Comparison of ENCODE assay signal across 12 cellular contexts in the genomic region with DNA sequence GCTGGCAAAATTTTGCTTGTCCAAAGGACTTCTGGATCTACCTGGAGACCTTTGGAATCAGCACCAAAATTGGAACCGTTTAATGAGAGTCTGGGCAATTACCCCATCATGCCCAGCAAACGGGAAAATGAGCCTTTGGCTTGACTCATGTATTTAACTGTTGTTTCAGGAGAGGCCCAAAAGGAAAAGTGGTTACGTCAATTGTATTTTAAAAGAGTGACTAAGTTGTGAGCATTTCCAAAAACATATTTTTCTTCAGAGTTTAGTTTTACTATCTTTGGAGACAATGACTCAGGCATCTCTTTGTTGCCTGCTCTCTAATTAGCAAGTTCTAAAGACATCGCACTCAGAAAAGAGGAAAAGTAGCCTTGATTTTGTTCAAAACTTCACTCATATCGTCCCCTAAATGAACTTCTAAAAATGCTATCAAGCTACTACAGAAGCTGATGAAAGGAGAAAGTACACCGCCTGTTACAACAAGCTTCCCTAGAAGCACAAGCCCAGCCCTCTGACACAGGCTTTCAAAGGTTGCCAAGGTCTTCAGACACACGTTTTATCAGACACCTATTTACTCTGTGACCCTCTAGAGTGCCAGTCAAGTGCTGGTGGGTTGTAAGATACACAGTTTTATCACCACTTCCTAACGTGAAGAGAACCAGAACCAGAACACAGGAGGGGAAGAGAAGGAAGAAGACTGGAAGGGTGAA.
DNase-seq lines count a peak whose midpoint lies in the region; ATAC-seq and TF ChIP-seq lines count a peak whose summit lies in the region.
"Had no signal": no experiment of that assay in that cellular context is flagged by ENCODE, and none has a peak within 500 bp of the region (broad histone marks: within the 10 kb centered on the region; RNA-seq: fewer than 3 reads in every experiment).

No MANE protein-coding gene starts in this region.

- no peaks in the 10 kb centered on the region; the same call in 2 of the 3 replicates for H3K9me3 Mint-ChIP-seq in GM23338
- no peaks in the 10 kb centered on the region for H3K9me3 Mint-ChIP-seq in endothelial cell (ENCODE audit: unreplicated experiment)

- H3K36me3 Mint-ChIP-seq in GM23338 (ENCODE audit: low read depth), result no peaks in the 10 kb centered on the region
- H3K36me3 Mint-ChIP-seq in endothelial cell (ENCODE audit: low read depth, unreplicated experiment), result no peaks in the 10 kb centered on the region

- H3K4me3 Mint-ChIP-seq in GM23338, result no peak overlapping the region
- H3K4me3 Mint-ChIP-seq in endothelial cell (ENCODE audit: unreplicated experiment), result no peak overlapping the region

- TF ChIP-seq CTCF in GM23338 (conservative IDR thresholded peaks at IDR 0.05; ENCODE audit: low read depth in 2 of 2) (no peak), endothelial cell (IDR thresholded peaks at IDR 0.05; ENCODE audit: unreplicated experiment) (no peak)

- H3K9ac ChIP-seq in adipocyte (ENCODE audit: low read length) (peak overlapping the region; percentile 81), skeletal muscle satellite cell (ENCODE audit: low read depth, low read length) (peak overlapping the region; percentile 77)

- H3K27me3 Mint-ChIP-seq in GM23338 (ENCODE audit: insufficient read depth, low read depth, poor library complexity) (no peaks in the 10 kb centered on the region), endothelial cell (ENCODE audit: unreplicated experiment) (peaks cover 1% of the 10 kb centered on the region)

- no peaks in the 10 kb centered on the region for H3K27me3 ChIP-seq in GM23338 (ENCODE audit: insufficient read depth)
- H3K27me3 ChIP-seq in adipocyte (replicated peaks; ENCODE audit: control insufficient read depth, insufficient read depth, low read length), result no peaks in the 10 kb centered on the region
- no peaks in the 10 kb centered on the region for H3K27me3 ChIP-seq in skeletal muscle satellite cell (ENCODE audit: control insufficient read depth, insufficient read depth, low read length)
- H3K27me3 ChIP-seq: testis had no signal

- H3K4me2 ChIP-seq in GM23338 (peak overlapping the region; percentile 58; the same call in 1 of the 2 replicates), skeletal muscle satellite cell (ENCODE audit: low read length) (peak overlapping the region; percentile 68)

- no peaks in the 10 kb centered on the region for H3K36me3 ChIP-seq in GM23338 (ENCODE audit: insufficient read depth)
- H3K36me3 ChIP-seq in adipocyte (ENCODE audit: control insufficient read depth, insufficient read depth, low read length, severe bottlenecking), result no peaks in the 10 kb centered on the region
- H3K36me3 ChIP-seq in skeletal muscle satellite cell (ENCODE audit: insufficient read depth, low read length), result no peaks in the 10 kb centered on the region

- H3K4me1 Mint-ChIP-seq in GM23338 (peaks cover 12% of the 10 kb centered on the region), endothelial cell (ENCODE audit: unreplicated experiment) (no peaks in the 10 kb centered on the region)

- H3K9me3 ChIP-seq in adipocyte (ENCODE audit: control insufficient read depth, low read length) (no peaks in the 10 kb centered on the region), skeletal muscle satellite cell (replicated peaks; ENCODE audit: low read length) (peaks cover 5% of the 10 kb centered on the region)
- H3K9me3 ChIP-seq: testis had no signal

- H3K27ac Mint-ChIP-seq in GM23338, result peak overlapping the region; percentile 47; the same call in 1 of the 2 replicates
- no peak overlapping the region for H3K27ac Mint-ChIP-seq in endothelial cell (ENCODE audit: unreplicated experiment)

- no peaks in the 10 kb centered on the region; the same call in 1 of the 2 replicates for H3K9me2 ChIP-seq in GM23338 (ENCODE audit: insufficient read depth)

- no peak overlapping the region for H3K27ac ChIP-seq in GM23338 (ENCODE audit: low read depth)
- H3K27ac ChIP-seq: testis had no signal

- H3K4me1 ChIP-seq in GM23338 (ENCODE audit: insufficient read depth) (peaks cover 15% of the 10 kb centered on the region), adipocyte (ENCODE audit: control insufficient read depth, insufficient read depth, low read length) (peaks cover 36% of the 10 kb centered on the region), skeletal muscle satellite cell (ENCODE audit: control insufficient read depth, insufficient read depth, low read length) (peaks cover 20% of the 10 kb centered on the region)
- H3K4me1 ChIP-seq: testis had no signal

- no peak for DNase-seq in GM23338 (ENCODE audit: low spot score)
- peak; percentile 88 for DNase-seq in adipocyte (ENCODE audit: low read depth)
- DNase-seq in glomerular visceral epithelial cell (ENCODE audit: extremely low spot score), result peak; percentile 55
- DNase-seq in endothelial cell (ENCODE audit: low spot score), result no peak
- DNase-seq in DMS 273 (lab: John Stamatoyannopoulos, UW; ENCODE audit: unreplicated experiment), result no peak
- DNase-seq: central memory CD4-positive, alpha-beta T cell; hippocampal formation; stimulated activated CD4-positive, alpha-beta T cell treated with anti-CD3 and anti-CD28 coated beads, Interleukin-4, amount 100 ng/mL, for 24 hours; testis had no signal

- ATAC-seq in GM23338 (no peak; the same call in 2 of the 3 replicates), GM19328 (IDR thresholded peaks at IDR 0.05; ENCODE audit: unreplicated experiment) (no peak), HG02840 (IDR thresholded peaks at IDR 0.05; ENCODE audit: low FRiP score, unreplicated experiment) (no peak)

- no peaks in the 10 kb centered on the region for H3K79me2 ChIP-seq in GM23338 (replicated peaks; ENCODE audit: insufficient read depth)

- no peaks in the 10 kb centered on the region for H4K20me1 ChIP-seq in GM23338 (replicated peaks; ENCODE audit: insufficient read depth)

- no peaks in the 10 kb centered on the region for H3F3A ChIP-seq in GM23338 (replicated peaks; ENCODE audit: low read depth)

- H2AFZ ChIP-seq in GM23338, result peak overlapping the region; percentile 86

- H3K4me3 ChIP-seq in GM23338, result no peak overlapping the region
- H3K4me3 ChIP-seq in adipocyte (ENCODE audit: low read length), result peak overlapping the region; percentile 6
- peak overlapping the region; percentile 37 for H3K4me3 ChIP-seq in skeletal muscle satellite cell (ENCODE audit: low read length)
- H3K4me3 ChIP-seq: testis had no signal

TF ChIP-seq in GM23338, 12 proteins besides CTCF, POLR2A, EP300 and RAD21 (continues in another document):
- TF ChIP-seq NANOG (IDR thresholded peaks at IDR 0.05; ENCODE audit: borderline replicate concordance) (no peak), EZH2 (IDR thresholded peaks at IDR 0.05; ENCODE audit: low read depth, unreplicated experiment) (no peak), STAT1 (IDR thresholded peaks at IDR 0.05; ENCODE audit: unreplicated experiment) (no peak), EZH2phosphoT487 (IDR thresholded peaks at IDR 0.05; ENCODE audit: unreplicated experiment) (no peak)
- TF ChIP-seq, protein P1, sequence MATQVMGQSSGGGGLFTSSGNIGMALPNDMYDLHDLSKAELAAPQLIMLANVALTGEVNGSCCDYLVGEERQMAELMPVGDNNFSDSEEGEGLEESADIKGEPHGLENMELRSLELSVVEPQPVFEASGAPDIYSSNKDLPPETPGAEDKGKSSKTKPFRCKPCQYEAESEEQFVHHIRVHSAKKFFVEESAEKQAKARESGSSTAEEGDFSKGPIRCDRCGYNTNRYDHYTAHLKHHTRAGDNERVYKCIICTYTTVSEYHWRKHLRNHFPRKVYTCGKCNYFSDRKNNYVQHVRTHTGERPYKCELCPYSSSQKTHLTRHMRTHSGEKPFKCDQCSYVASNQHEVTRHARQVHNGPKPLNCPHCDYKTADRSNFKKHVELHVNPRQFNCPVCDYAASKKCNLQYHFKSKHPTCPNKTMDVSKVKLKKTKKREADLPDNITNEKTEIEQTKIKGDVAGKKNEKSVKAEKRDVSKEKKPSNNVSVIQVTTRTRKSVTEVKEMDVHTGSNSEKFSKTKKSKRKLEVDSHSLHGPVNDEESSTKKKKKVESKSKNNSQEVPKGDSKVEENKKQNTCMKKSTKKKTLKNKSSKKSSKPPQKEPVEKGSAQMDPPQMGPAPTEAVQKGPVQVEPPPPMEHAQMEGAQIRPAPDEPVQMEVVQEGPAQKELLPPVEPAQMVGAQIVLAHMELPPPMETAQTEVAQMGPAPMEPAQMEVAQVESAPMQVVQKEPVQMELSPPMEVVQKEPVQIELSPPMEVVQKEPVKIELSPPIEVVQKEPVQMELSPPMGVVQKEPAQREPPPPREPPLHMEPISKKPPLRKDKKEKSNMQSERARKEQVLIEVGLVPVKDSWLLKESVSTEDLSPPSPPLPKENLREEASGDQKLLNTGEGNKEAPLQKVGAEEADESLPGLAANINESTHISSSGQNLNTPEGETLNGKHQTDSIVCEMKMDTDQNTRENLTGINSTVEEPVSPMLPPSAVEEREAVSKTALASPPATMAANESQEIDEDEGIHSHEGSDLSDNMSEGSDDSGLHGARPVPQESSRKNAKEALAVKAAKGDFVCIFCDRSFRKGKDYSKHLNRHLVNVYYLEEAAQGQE (IDR thresholded peaks at IDR 0.05; ENCODE audit: unreplicated experiment), result no peak

Comparison
In these comparisons a context has a peak if more than half of its experiments do, and no peak if none do; other contexts are left out.
1. DNase-seq: peak in adipocyte (single experiment) and glomerular visceral epithelial cell (single experiment); none in GM23338 (single experiment), endothelial cell (single experiment) and DMS 273 (single experiment).